Comparison of ENCODE assay signal across 17 cellular contexts in the genomic region with DNA sequence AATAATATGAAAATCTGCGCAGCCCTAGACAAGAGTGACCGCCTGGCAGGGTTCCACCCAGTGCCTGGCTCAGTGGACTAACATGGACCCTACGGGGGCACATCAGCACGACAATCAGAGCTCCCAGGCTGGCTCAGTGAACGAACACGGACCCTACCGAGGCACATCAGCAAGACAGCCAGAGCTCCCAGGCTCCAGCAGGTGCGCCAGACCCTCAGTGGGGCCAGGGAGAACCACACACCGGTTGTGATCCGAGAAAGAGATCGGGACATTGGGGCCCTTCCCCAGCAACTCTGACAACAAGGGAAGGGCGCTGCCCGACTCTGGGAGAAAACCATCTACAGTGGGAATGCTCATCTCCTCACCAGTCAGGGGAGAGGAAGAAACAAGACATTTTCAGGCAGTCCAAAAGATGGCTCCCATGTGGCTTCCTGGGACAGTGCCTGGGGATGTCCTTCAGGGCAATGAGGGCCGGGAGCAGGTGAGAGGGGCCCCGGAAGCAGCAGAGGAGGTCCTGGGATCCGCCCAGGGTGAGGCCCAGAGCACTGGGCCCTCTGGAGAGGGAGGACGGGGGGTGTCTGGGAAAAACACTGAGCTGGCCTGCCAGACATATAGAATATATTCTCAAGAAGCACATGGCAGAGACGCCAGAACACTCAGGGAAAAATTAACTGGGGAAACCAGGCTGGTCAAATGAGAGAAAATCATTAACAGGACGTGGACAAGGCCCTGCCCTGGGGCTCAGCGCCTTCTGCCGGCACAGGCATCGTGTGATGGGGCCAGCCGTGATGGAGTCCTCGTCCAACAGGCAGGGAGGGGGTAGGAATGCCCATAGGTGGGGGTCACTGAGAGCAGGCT. TPM values are rescaled to one million over a fixed set of nuclear protein-coding genes. Genes with fewer than 3 reads are reported as not detected.
A peak's percentile ranks its signal among the peaks of the same experiment; 100 is the strongest.
DNase-seq lines count a peak whose midpoint lies in the region; ATAC-seq and TF ChIP-seq lines count a peak whose summit lies in the region.
"Had no signal": no experiment of that assay in that cellular context is flagged by ENCODE, and none has a peak within 500 bp of the region (broad histone marks: within the 10 kb centered on the region; RNA-seq: fewer than 3 reads in every experiment).

No MANE protein-coding gene starts in this region.

- peaks cover 12% of the 10 kb centered on the region for H3F3A ChIP-seq in neural progenitor cell (ENCODE audit: low read depth)

- no peaks in the 10 kb centered on the region for H4K20me1 ChIP-seq in mammary epithelial cell (ENCODE audit: insufficient read depth, low read length)
- H4K20me1 ChIP-seq in neural progenitor cell (ENCODE audit: low read depth) = no peaks in the 10 kb centered on the region

- intact Hi-C loops in breast epithelium (cut with DNase I; ENCODE audit: low total_unique reads) = no loop called here
- intact Hi-C loops in mammary epithelial cell (cut with micrococcal nuclease) = loop anchor here (10.0 kb wide), 1 partner anchor 266 kb away; no protein-coding TSS in a partner anchor

- peaks cover 2% of the 10 kb centered on the region for H3K27me3 Mint-ChIP-seq in neural progenitor cell (ENCODE audit: insufficient read depth, low read depth)
- H3K27me3 Mint-ChIP-seq in type B pancreatic cell = no peaks in the 10 kb centered on the region
- H3K27me3 Mint-ChIP-seq: activated T-helper 17 cell treated with anti-CD3 and anti-CD28 coated beads, Interleukin-2, amount 50 U/mL, for 72 hours had no signal

- CTCF ChIA-PET in mammary epithelial cell (lab: Charles Lee; ENCODE audit: low non-redundant PET) = no interaction called here

- dilution Hi-C loops in mammary epithelial cell (cut with HindIII; ENCODE audit: low sequenced_read_pairs) = no loop called here

- no peak overlapping the region for H3K4me3 ChIP-seq in breast epithelium
- H3K4me3 ChIP-seq in mammary epithelial cell (replicated peaks in 1 of 3; ENCODE audit: insufficient read depth in 1 of 3, low read depth in 2 of 3, low read length in 3 of 3) = no peak overlapping the region
- H3K4me3 ChIP-seq in esophagus (ENCODE audit: low read depth in 1 of 2, low read length in 2 of 2) = no peak overlapping the region
- H3K4me3 ChIP-seq in neural progenitor cell = no peak overlapping the region
- H3K4me3 ChIP-seq: ascending aorta, upper lobe of left lung had no signal

- TF ChIP-seq POLR2A in breast epithelium (IDR thresholded peaks at IDR 0.05) = no peak

- H2AFZ ChIP-seq in mammary epithelial cell (ENCODE audit: low read depth, low read length) = no peak overlapping the region
- no peak overlapping the region for H2AFZ ChIP-seq in neural progenitor cell (replicated peaks)

- TF ChIP-seq CTCF in breast epithelium (IDR thresholded peaks at IDR 0.05) (no peak), mammary epithelial cell (conservative IDR thresholded peaks at IDR 0.05 in 1 of 2, IDR thresholded peaks at IDR 0.05 in 1 of 2; ENCODE audit: extremely low read depth in 1 of 2, insufficient read depth in 1 of 2, low read depth in 1 of 2, low read length in 2 of 2) (no peak), neural progenitor cell (IDR thresholded peaks at IDR 0.05) (no peak), type B pancreatic cell (conservative IDR thresholded peaks at IDR 0.05) (no peak)

- H3K27me3 ChIP-seq in breast epithelium = no peaks in the 10 kb centered on the region
- H3K27me3 ChIP-seq in mammary epithelial cell (ENCODE audit: insufficient read depth, low read length) = no peaks in the 10 kb centered on the region
- no peaks in the 10 kb centered on the region for H3K27me3 ChIP-seq in esophagus (ENCODE audit: control insufficient read depth in 1 of 2, insufficient read depth in 2 of 2, low read length in 2 of 2)
- H3K27me3 ChIP-seq in neural progenitor cell = no peaks in the 10 kb centered on the region
- H3K27me3 ChIP-seq: ascending aorta had no signal

- H3K36me3 Mint-ChIP-seq in neural progenitor cell (no peaks in the 10 kb centered on the region), type B pancreatic cell (no peaks in the 10 kb centered on the region)
- H3K36me3 Mint-ChIP-seq: CD8-positive, alpha-beta memory T cell had no signal

- 97% methylated on average over 19 of the region's 24 CpGs for WGBS in mammary epithelial cell (ENCODE audit: low coverage, missing lambda C conversion rate)
- 69 to 70% methylated on average over 24 of the region's 24 CpGs for WGBS in esophagus, 2 donors

- H3K4me2 ChIP-seq in mammary epithelial cell (ENCODE audit: insufficient read depth, low read depth, low read length) (no peak overlapping the region), neural progenitor cell (no peak overlapping the region)

- H3K9me3 ChIP-seq in breast epithelium (no peaks in the 10 kb centered on the region), mammary epithelial cell (replicated peaks; ENCODE audit: insufficient read depth, low read length) (no peaks in the 10 kb centered on the region), esophagus (ENCODE audit: control insufficient read depth in 2 of 2, insufficient read depth in 1 of 2, low read depth in 1 of 2, low read length in 1 of 2) (no peaks in the 10 kb centered on the region), neural progenitor cell (ENCODE audit: low read depth) (no peaks in the 10 kb centered on the region)
- H3K9me3 ChIP-seq: ascending aorta, upper lobe of left lung had no signal

- H3K4me1 Mint-ChIP-seq in neural progenitor cell (peaks cover 48% of the 10 kb centered on the region), type B pancreatic cell (ENCODE audit: unreplicated experiment) (peaks cover 33% of the 10 kb centered on the region)
- H3K4me1 Mint-ChIP-seq: activated T-helper 17 cell treated with anti-CD3 and anti-CD28 coated beads, Interleukin-2, amount 50 U/mL, for 72 hours had no signal

- H3K4me3 Mint-ChIP-seq in neural progenitor cell (no peak overlapping the region), type B pancreatic cell (peak overlapping the region; percentile 84)
- H3K4me3 Mint-ChIP-seq: activated CD8-positive, alpha-beta T cell treated with anti-CD3 and anti-CD28 coated beads, Interleukin-2, amount 10 ng/mL, durations not matched to agents 7 days and 5 days; activated T-helper 17 cell treated with anti-CD3 and anti-CD28 coated beads, Interleukin-2, amount 50 U/mL, for 72 hours; CD8-positive, alpha-beta memory T cell had no signal

- in situ Hi-C loops in mammary epithelial cell (cut with MboI; ENCODE audit: low sequenced_read_pairs in 2 of 2) = loop anchor here in 1 of 2 donors (10.0 kb wide), 1 partner anchor 166 kb away; the partner anchor contains the start of gene TPRG1L

- peak overlapping the region; percentile 94 for H3K27ac Mint-ChIP-seq in neural progenitor cell
- H3K27ac Mint-ChIP-seq in type B pancreatic cell = peak overlapping the region; percentile 88
- H3K27ac Mint-ChIP-seq: activated CD8-positive, alpha-beta T cell treated with anti-CD3 and anti-CD28 coated beads, Interleukin-2, amount 10 ng/mL, durations not matched to agents 7 days and 5 days; activated T-helper 17 cell treated with anti-CD3 and anti-CD28 coated beads, Interleukin-2, amount 50 U/mL, for 72 hours had no signal

- H3K9ac ChIP-seq in mammary epithelial cell (ENCODE audit: insufficient read depth, low read length) (no peak overlapping the region), neural progenitor cell (no peak overlapping the region)

- no peak for DNase-seq in breast epithelium (ENCODE audit: low spot score in 2 of 2)
- DNase-seq in mammary epithelial cell = no peak
- DNase-seq in neural progenitor cell (ENCODE audit: low spot score) = no peak
- no peak for DNase-seq in type B pancreatic cell (ENCODE audit: extremely low spot score, unreplicated experiment)
- DNase-seq in NCI-H446 treated with DMSO at 0.1 percent for 48 hours (lab: John Stamatoyannopoulos, UW) = no peak
- no peak for DNase-seq in amniotic stem cell (lab: John Stamatoyannopoulos, UW)
- DNase-seq: activated CD8-positive, alpha-beta T cell treated with anti-CD3 and anti-CD28 coated beads, Interleukin-2, amount 10 ng/mL, durations not matched to agents 7 days and 5 days; CD8-positive, alpha-beta memory T cell; NCI-H2081 treated with DMSO at 0.1 percent for 48 hours; NCI-H82; occipital lobe; SHP77 treated with DMSO at 0.1 percent for 48 hours had no signal

- H3K36me3 ChIP-seq in breast epithelium (no peaks in the 10 kb centered on the region), mammary epithelial cell (ENCODE audit: insufficient read depth, low read length) (no peaks in the 10 kb centered on the region), esophagus (ENCODE audit: control insufficient read depth in 2 of 2, insufficient read depth in 2 of 2, low read length in 1 of 2) (no peaks in the 10 kb centered on the region), neural progenitor cell (no peaks in the 10 kb centered on the region)
- H3K36me3 ChIP-seq: ascending aorta, upper lobe of left lung had no signal

- H3K9me3 Mint-ChIP-seq in neural progenitor cell (no peaks in the 10 kb centered on the region), type B pancreatic cell (no peaks in the 10 kb centered on the region)
- H3K9me3 Mint-ChIP-seq: activated T-helper 17 cell treated with anti-CD3 and anti-CD28 coated beads, Interleukin-2, amount 50 U/mL, for 72 hours; CD8-positive, alpha-beta memory T cell had no signal

- no peaks in the 10 kb centered on the region for H3K79me2 ChIP-seq in mammary epithelial cell (ENCODE audit: insufficient read depth, low read length)
- no peaks in the 10 kb centered on the region for H3K79me2 ChIP-seq in neural progenitor cell (ENCODE audit: low read depth)

- H3K4me1 ChIP-seq in breast epithelium (peaks cover 0 to 11% of the 10 kb centered on the region in 2 donors), mammary epithelial cell (ENCODE audit: insufficient read depth, low read length) (peaks cover 14% of the 10 kb centered on the region), esophagus (ENCODE audit: control insufficient read depth in 2 of 2, insufficient read depth in 2 of 2, low read length in 1 of 2) (peaks cover 14 to 60% of the 10 kb centered on the region in 2 donors), neural progenitor cell (peaks cover 13% of the 10 kb centered on the region)

- H3K27ac ChIP-seq in breast epithelium = peak overlapping the region; percentile 64 to 68
- no peak overlapping the region for H3K27ac ChIP-seq in mammary epithelial cell (ENCODE audit: insufficient read depth, low read depth, low read length)
- peak overlapping the region; percentile 67 to 90 for H3K27ac ChIP-seq in esophagus (ENCODE audit: low read depth in 2 of 2, low read length in 1 of 2)
- no peak overlapping the region for H3K27ac ChIP-seq in neural progenitor cell

- ATAC-seq in HG03045 (IDR thresholded peaks at IDR 0.05; ENCODE audit: unreplicated experiment) = no peak
- ATAC-seq: activated CD8-positive, alpha-beta T cell treated with anti-CD3 and anti-CD28 coated beads, Interleukin-2, amount 10 ng/mL, durations not matched to agents 7 days and 5 days; activated T-helper 17 cell treated with anti-CD3 and anti-CD28 coated beads, Interleukin-2, amount 50 U/mL, for 72 hours had no signal

- BruUV-seq in mammary epithelial cell (replicated peaks; lab: Mats Ljungman, UMichigan) = no TSS peak

RNA-seq across cellular contexts. Expression of gene ARHGEF16, which starts 4.8 kb away (rescaled TPM):
- total RNA-seq in breast epithelium = 10 to 100 TPM in 2 of 3 donors, under 1 TPM in 1; 0.80 to 16.2 (median 15.1) TPM
- 1 to 10 TPM; 5.9 to 6.7 TPM for total RNA-seq in mammary epithelial cell
- 7.6 TPM for polyA plus RNA-seq in mammary epithelial cell
- 3.5 TPM for polyA minus RNA-seq in mammary epithelial cell
- polyA plus RNA-seq in esophagus = 10 to 100 TPM; 14.2 to 20.6 TPM
- 1.3 and 7.8 TPM in 2 replicates for total RNA-seq in neural progenitor cell (ENCODE audit: low replicate concordance)
- total RNA-seq in type B pancreatic cell (ENCODE audit: low replicate concordance) = 16.1 and 28.9 TPM in 2 replicates
- total RNA-seq: activated CD8-positive, alpha-beta T cell treated with anti-CD3 and anti-CD28 coated beads, Interleukin-2, amount 10 ng/mL, durations not matched to agents 7 days and 5 days; ascending aorta; CD8-positive, alpha-beta memory T cell had no signal

Comparison
In these comparisons a context has a peak if more than half of its experiments do, and no peak if none do; other contexts are left out.
1. H3K27ac ChIP-seq: peak in breast epithelium (2 of 2) and esophagus (2 of 2); none in mammary epithelial cell (single experiment) and neural progenitor cell (single experiment).